ENCODE assay signal across 19 cellular contexts in the genomic region with DNA sequence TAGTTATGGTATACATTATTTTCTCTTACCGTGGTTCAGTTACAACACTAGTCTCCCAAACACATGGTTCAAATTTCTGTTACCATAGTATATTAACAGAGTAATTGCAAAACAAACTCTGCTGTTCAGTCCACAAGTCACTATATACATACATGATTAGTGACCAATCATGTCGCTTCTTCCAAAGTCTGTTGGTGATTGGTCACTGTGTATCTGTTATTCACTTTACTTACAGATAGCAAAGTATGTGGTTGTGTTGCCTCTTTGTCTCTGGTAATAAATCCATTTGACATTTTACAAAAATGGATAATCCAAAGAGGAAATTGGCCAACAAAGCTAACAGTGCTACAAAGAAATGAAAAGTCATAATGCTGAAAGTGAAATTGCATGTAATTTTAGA.
DNase-seq lines count a peak whose midpoint lies in the region; ATAC-seq, FAIRE-seq and TF ChIP-seq lines count a peak whose summit lies in the region.
"Had no signal": no experiment of that assay in that cellular context is flagged by ENCODE, and none has a peak within 500 bp of the region (broad histone marks: within the 10 kb centered on the region; RNA-seq: fewer than 3 reads in every experiment).

No MANE protein-coding gene starts in this region.

- no peaks in the 10 kb centered on the region for H3K9me3 Mint-ChIP-seq in activated T-cell treated with anti-CD3 and anti-CD28 coated beads, Interleukin-2, amount 50 U/mL, for 72 hours
- H3K9me3 Mint-ChIP-seq: CD8-positive, alpha-beta memory T cell had no signal

- FAIRE-seq in D721Med (lab: Jason Lieb, UNC) (peak; percentile 79), H54 (lab: Jason Lieb, UNC) (peak; percentile 78)

- H3K36me3 Mint-ChIP-seq in activated T-cell treated with anti-CD3 and anti-CD28 coated beads, Interleukin-2, amount 50 U/mL, for 72 hours (ENCODE audit: insufficient read depth in 2 of 2), result no peaks in the 10 kb centered on the region

- TF ChIP-seq CTCF in D721Med (IDR thresholded peaks at IDR 0.05; ENCODE audit: insufficient read depth, missing control alignments) (no peak), choroid plexus epithelial cell (conservative IDR thresholded peaks at IDR 0.05; ENCODE audit: low read depth, low read length) (no peak)

- no peak overlapping the region for H3K4me3 ChIP-seq in choroid plexus epithelial cell (ENCODE audit: low read depth, low read length)
- H3K4me3 ChIP-seq: GM23248, SJSA1 had no signal

- no peaks in the 10 kb centered on the region for H3K4me1 Mint-ChIP-seq in activated T-cell treated with anti-CD3 and anti-CD28 coated beads, Interleukin-2, amount 50 U/mL, for 72 hours (ENCODE audit: low read depth)
- H3K4me1 Mint-ChIP-seq: CD8-positive, alpha-beta memory T cell had no signal

- H3K27ac Mint-ChIP-seq in activated T-cell treated with anti-CD3 and anti-CD28 coated beads, Interleukin-2, amount 50 U/mL, for 72 hours, result no peak overlapping the region

- DNase-seq in D721Med (ENCODE audit: insufficient read length, low spot score), result no peak
- no peak for DNase-seq in H54 (ENCODE audit: insufficient read length, low spot score)
- DNase-seq in OCI-M1 (lab: John Stamatoyannopoulos, UW), result peak; percentile 18
- DNase-seq in choroid plexus epithelial cell (ENCODE audit: low read depth), result peak; percentile 4
- no peak for DNase-seq in activated T-cell treated with anti-CD3 and anti-CD28 coated beads, Interleukin-2, amount 50 U/mL, for 72 hours
- no peak for DNase-seq in erythroblast (lab: John Stamatoyannopoulos, UW)
- no peak for DNase-seq in RPMI8226
- DNase-seq: ACHN; C1 segment of cervical spinal cord; CD8-positive, alpha-beta memory T cell; DMS79 treated with DMSO at 0.1 percent for 48 hours; GM23248; HCEC 1CT; KBM-7; NCI-H1417 treated with DMSO at 0.1 percent for 48 hours; NCI-H1930; NCI-H526 had no signal

- ATAC-seq in activated T-cell treated with anti-CD3 and anti-CD28 coated beads, Interleukin-2, amount 50 U/mL, for 72 hours (replicated peaks in 1 of 2), result no peak
- ATAC-seq in HG03175 (IDR thresholded peaks at IDR 0.05; ENCODE audit: unreplicated experiment), result no peak

- TF ChIP-seq POLR2A in H54 (IDR thresholded peaks at IDR 0.05; ENCODE audit: low read depth, low read length) (no peak), erythroblast (IDR thresholded peaks at IDR 0.05; ENCODE audit: low read length) (no peak)

- no peaks in the 10 kb centered on the region for H3K27me3 Mint-ChIP-seq in activated T-cell treated with anti-CD3 and anti-CD28 coated beads, Interleukin-2, amount 50 U/mL, for 72 hours (ENCODE audit: low read depth)
- H3K27me3 Mint-ChIP-seq: CD8-positive, alpha-beta memory T cell had no signal

- H3K4me3 Mint-ChIP-seq in activated T-cell treated with anti-CD3 and anti-CD28 coated beads, Interleukin-2, amount 50 U/mL, for 72 hours, result no peak overlapping the region
- H3K4me3 Mint-ChIP-seq: CD8-positive, alpha-beta memory T cell had no signal

Comparison
In these comparisons a context has a peak if more than half of its experiments do, and no peak if none do; other contexts are left out.
1. DNase-seq: peak in OCI-M1 (single experiment) and choroid plexus epithelial cell (single experiment); none in D721Med (single experiment), H54 (single experiment), activated T-cell treated with anti-CD3 and anti-CD28 coated beads, Interleukin-2, amount 50 U/mL, for 72 hours (0 of 2), erythroblast (0 of 2) and RPMI8226 (single experiment).